In the genomic region with DNA sequence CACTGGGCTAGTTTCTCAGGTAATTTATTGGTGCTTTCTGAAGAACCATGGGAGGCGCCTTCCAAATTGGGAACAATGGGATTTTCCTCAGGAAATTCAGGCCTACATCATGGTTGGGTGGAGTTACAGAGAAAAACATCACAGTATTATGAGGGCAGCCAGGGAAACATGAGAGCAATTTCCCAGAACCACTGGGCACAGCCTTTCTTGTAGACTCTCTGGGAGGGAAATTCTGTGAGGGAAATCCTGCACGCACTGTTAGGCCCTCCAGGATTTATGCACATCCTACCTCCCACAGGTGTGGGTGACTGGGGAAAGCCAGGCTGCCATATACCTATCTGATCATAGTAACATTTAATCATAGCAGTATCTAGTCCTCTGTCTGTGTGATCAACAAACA, we compare ENCODE assay signal across 20 cellular contexts. TPM values are rescaled to one million over a fixed set of nuclear protein-coding genes. Genes with fewer than 3 reads are reported as not detected.
DNase-seq lines count a peak whose midpoint lies in the region; ATAC-seq and TF ChIP-seq lines count a peak whose summit lies in the region.
"Had no signal": no experiment of that assay in that cellular context is flagged by ENCODE, and none has a peak within 500 bp of the region (broad histone marks: within the 10 kb centered on the region; RNA-seq: fewer than 3 reads in every experiment).

No MANE protein-coding gene starts in this region.

- peaks cover 37% of the 10 kb centered on the region for H3K4me1 Mint-ChIP-seq in endothelial cell (ENCODE audit: unreplicated experiment)
- H3K4me1 Mint-ChIP-seq in nephron: peaks cover 62% of the 10 kb centered on the region
- H3K4me1 Mint-ChIP-seq in type B pancreatic cell (ENCODE audit: unreplicated experiment): peaks cover 23% of the 10 kb centered on the region
- H3K4me1 Mint-ChIP-seq: immature natural killer cell had no signal

- peak; percentile 24 for ATAC-seq in left ventricle myocardium superior
- ATAC-seq in GM19397 (IDR thresholded peaks at IDR 0.05; ENCODE audit: unreplicated experiment): no peak
- no peak for ATAC-seq in stimulated activated naive CD8-positive, alpha-beta T cell treated with anti-CD3 and anti-CD28 coated beads, Interleukin-15, Interleukin-2, amounts not matched to agents 100 U/mL and 50 U/mL, for 24 hours
- ATAC-seq: natural killer cell had no signal

- no peaks in the 10 kb centered on the region for H3K9me3 Mint-ChIP-seq in endothelial cell (ENCODE audit: unreplicated experiment)
- no peaks in the 10 kb centered on the region for H3K9me3 Mint-ChIP-seq in nephron
- H3K9me3 Mint-ChIP-seq in type B pancreatic cell: no peaks in the 10 kb centered on the region
- H3K9me3 Mint-ChIP-seq: activated T-helper 2 cell treated with anti-CD3 and anti-CD28 coated beads, Interferon-gamma antibody, Interleukin-2, Interleukin-4, amounts not matched to agents 10 μg/mL and 5 μg/mL and 100 μg/mL, durations not matched to agents 14 hours and 24 hours and 36 hours; immature natural killer cell; natural killer cell had no signal

- TF ChIP-seq CTCF in endothelial cell (IDR thresholded peaks at IDR 0.05; ENCODE audit: unreplicated experiment) (no peak), nephron (IDR thresholded peaks at IDR 0.05; ENCODE audit: unreplicated experiment in 3 of 3) (no peak), tibial nerve (IDR thresholded peaks at IDR 0.05) (no peak), type B pancreatic cell (conservative IDR thresholded peaks at IDR 0.05) (no peak)

- 85 to 94% methylated on average over 2 of the region's 2 CpGs for WGBS in tibial nerve, 2 donors

- no peaks in the 10 kb centered on the region for H3K9me3 ChIP-seq in tibial nerve
- H3K9me3 ChIP-seq: MG63, right lobe of liver had no signal

- H3K36me3 Mint-ChIP-seq in endothelial cell (ENCODE audit: low read depth, unreplicated experiment) (no peaks in the 10 kb centered on the region), nephron (ENCODE audit: low read depth) (no peaks in the 10 kb centered on the region), type B pancreatic cell (no peaks in the 10 kb centered on the region)
- H3K36me3 Mint-ChIP-seq: natural killer cell had no signal

- H3K4me3 ChIP-seq in tibial nerve: no peak overlapping the region
- H3K4me3 ChIP-seq: GM23248, MG63, right lobe of liver had no signal

- peak overlapping the region in 2 of 4 donors; percentile 43 to 67 for H3K27ac ChIP-seq in tibial nerve
- H3K27ac ChIP-seq: GM23248, right lobe of liver had no signal

- no peaks in the 10 kb centered on the region for H3K4me1 ChIP-seq in tibial nerve

- TF ChIP-seq POLR2A in tibial nerve (IDR thresholded peaks at IDR 0.05): no peak

- no peaks in the 10 kb centered on the region for H3K27me3 ChIP-seq in tibial nerve
- H3K27me3 ChIP-seq: BE2C, MG63, right lobe of liver had no signal

- H3K27me3 Mint-ChIP-seq in endothelial cell (ENCODE audit: unreplicated experiment) (peaks cover 3% of the 10 kb centered on the region), nephron (ENCODE audit: low read depth) (peaks cover 3% of the 10 kb centered on the region), type B pancreatic cell (no peaks in the 10 kb centered on the region)

- intact Hi-C loops in left ventricle myocardium superior (cut with micrococcal nuclease): no loop called here

- H3K4me3 Mint-ChIP-seq in endothelial cell (ENCODE audit: unreplicated experiment) (no peak overlapping the region), nephron (no peak overlapping the region), type B pancreatic cell (no peak overlapping the region)
- H3K4me3 Mint-ChIP-seq: immature natural killer cell, natural killer cell had no signal

- TF ChIP-seq EP300 in tibial nerve (IDR thresholded peaks at IDR 0.05): peak; percentile 35 to 50

- H3K27ac Mint-ChIP-seq in endothelial cell (ENCODE audit: unreplicated experiment) (peak overlapping the region; percentile 34), nephron (peak overlapping the region; percentile 8 to 33 (median 10)), type B pancreatic cell (no peak overlapping the region)
- H3K27ac Mint-ChIP-seq: activated T-helper 2 cell treated with anti-CD3 and anti-CD28 coated beads, Interferon-gamma antibody, Interleukin-2, Interleukin-4, amounts not matched to agents 10 μg/mL and 5 μg/mL and 100 μg/mL, durations not matched to agents 14 hours and 24 hours and 36 hours; immature natural killer cell; natural killer cell had no signal

- peaks cover 0 to 35% (median 0%) of the 10 kb centered on the region in 3 donors for H3K36me3 ChIP-seq in tibial nerve
- H3K36me3 ChIP-seq: MG63, right lobe of liver had no signal

- DNase-seq in endothelial cell (ENCODE audit: low spot score) (no peak), left ventricle myocardium superior (no peak), tibial nerve (ENCODE audit: low spot score in 2 of 2) (no peak), type B pancreatic cell (ENCODE audit: extremely low spot score, unreplicated experiment) (no peak)
- no peak for DNase-seq in activated effector memory CD4-positive, alpha-beta T cell treated with anti-CD3 and anti-CD28 coated beads, Interleukin-2, amount 50 U/mL, for 16 hours
- no peak for DNase-seq in stimulated activated naive CD8-positive, alpha-beta T cell treated with anti-CD3 and anti-CD28 coated beads, Interleukin-15, Interleukin-2, amounts not matched to agents 100 U/mL and 50 U/mL, for 24 hours
- DNase-seq: BE2C; effector CD4-positive, alpha-beta T cell; foreskin melanocyte; immature natural killer cell; MG63; natural killer cell; NCI-H2081; NCI-H526 treated with DMSO at 0.1 percent for 48 hours; right lobe of liver; stimulated activated CD4-positive, alpha-beta T cell treated with anti-CD3 and anti-CD28 coated beads, Interleukin-4, amount 100 ng/mL, for 4 hours had no signal

RNA-seq across cellular contexts. Expression of gene POPDC2, which starts 13.2 kb away (rescaled TPM):
- total RNA-seq in endothelial cell (ENCODE audit: unreplicated experiment) (2.0 TPM), left ventricle myocardium superior (586 TPM), tibial nerve (1 to 10 TPM in 3 of 4 donors, under 1 TPM in 1; 0.90 to 3.3 (median 2.5) TPM), type B pancreatic cell (ENCODE audit: low replicate concordance) (1.4 and 2.6 TPM in 2 replicates)
- total RNA-seq: GM23248 had no signal

RNA-seq across cellular contexts. Expression of gene COX17, which starts 30.0 kb away (rescaled TPM):
- total RNA-seq in endothelial cell (ENCODE audit: unreplicated experiment) (16.9 TPM), left ventricle myocardium superior (177 TPM), tibial nerve (10 to 100 TPM; 17.8 to 40.8 (median 35.1) TPM), type B pancreatic cell (ENCODE audit: low replicate concordance) (28.3 and 32.0 TPM in 2 replicates)

RNA-seq across cellular contexts. Expression of gene PLA1A, which starts 49.5 kb away (rescaled TPM):
- 0.80 TPM for total RNA-seq in endothelial cell (ENCODE audit: unreplicated experiment)
- total RNA-seq in left ventricle myocardium superior: 1.3 TPM
- total RNA-seq in tibial nerve: 10 to 100 TPM in 1 of 4 donors, 1 to 10 TPM in 2, not detected in 1; 2.5 to 12.0 (median 3.9) TPM
- total RNA-seq in type B pancreatic cell (ENCODE audit: low replicate concordance): 0.64 and 1.6 TPM in 2 replicates
- total RNA-seq: activated T-helper 2 cell treated with anti-CD3 and anti-CD28 coated beads, Interferon-gamma antibody, Interleukin-2, Interleukin-4, amounts not matched to agents 10 μg/mL and 5 μg/mL and 100 μg/mL, durations not matched to agents 14 hours and 24 hours and 36 hours; GM23248 had no signal

RNA-seq across cellular contexts. Expression of gene CFAP91, which starts 55.6 kb away (rescaled TPM):
- total RNA-seq in endothelial cell (ENCODE audit: unreplicated experiment) (0.23 TPM), left ventricle myocardium superior (0.45 TPM), tibial nerve (10 to 100 TPM; 11.4 to 23.7 (median 15.8) TPM), type B pancreatic cell (ENCODE audit: low replicate concordance) (2.1 and 19.0 TPM in 2 replicates)
- total RNA-seq: activated T-helper 2 cell treated with anti-CD3 and anti-CD28 coated beads, Interferon-gamma antibody, Interleukin-2, Interleukin-4, amounts not matched to agents 10 μg/mL and 5 μg/mL and 100 μg/mL, durations not matched to agents 14 hours and 24 hours and 36 hours; GM23248 had no signal

Comparison
In these comparisons a context has a peak if more than half of its experiments do, and no peak if none do; other contexts are left out.
1. RNA of gene POPDC2, which starts 13.2 kb away (total RNA-seq): 586 TPM in left ventricle myocardium superior (single experiment); 0.90 to 3.3 TPM in tibial nerve, 1.4 to 2.6 TPM in type B pancreatic cell and 2.0 TPM in endothelial cell (single experiment); every median in the first group is over 100 times any median in the second.